ENCODE assay signal across 1 cellular context in genomic region chr17:774320-774584, GRCh38.
TF ChIP-seq lines count a peak whose summit lies in the region.

No MANE protein-coding gene starts in this region.

TF ChIP-seq in SK-N-SH treated with all-trans-retinoic acid at 6 μM for 48 hours, 23 proteins besides CTCF, POLR2A, EP300 and RAD21:
- TF ChIP-seq GLIS3 (CRISPR knock-in tag; IDR thresholded peaks at IDR 0.05) (no peak), OSR1 (CRISPR knock-in tag; IDR thresholded peaks at IDR 0.05) (no peak), ESRRG (CRISPR knock-in tag; IDR thresholded peaks at IDR 0.05) (no peak), ARNTL (CRISPR knock-in tag; IDR thresholded peaks at IDR 0.05; ENCODE audit: borderline replicate concordance, low read depth) (no peak), PPARA (CRISPR knock-in tag; IDR thresholded peaks at IDR 0.05; ENCODE audit: borderline replicate concordance) (no peak), CREB5 (CRISPR knock-in tag; IDR thresholded peaks at IDR 0.05; ENCODE audit: low read depth) (no peak), ZFP3 (CRISPR knock-in tag; IDR thresholded peaks at IDR 0.05) (no peak), ZNF70 (CRISPR knock-in tag; IDR thresholded peaks at IDR 0.05) (no peak), ZC3H10 (CRISPR knock-in tag; IDR thresholded peaks at IDR 0.05) (no peak), ZNF8 (CRISPR knock-in tag; IDR thresholded peaks at IDR 0.05) (no peak)
- TF ChIP-seq, protein P1, sequence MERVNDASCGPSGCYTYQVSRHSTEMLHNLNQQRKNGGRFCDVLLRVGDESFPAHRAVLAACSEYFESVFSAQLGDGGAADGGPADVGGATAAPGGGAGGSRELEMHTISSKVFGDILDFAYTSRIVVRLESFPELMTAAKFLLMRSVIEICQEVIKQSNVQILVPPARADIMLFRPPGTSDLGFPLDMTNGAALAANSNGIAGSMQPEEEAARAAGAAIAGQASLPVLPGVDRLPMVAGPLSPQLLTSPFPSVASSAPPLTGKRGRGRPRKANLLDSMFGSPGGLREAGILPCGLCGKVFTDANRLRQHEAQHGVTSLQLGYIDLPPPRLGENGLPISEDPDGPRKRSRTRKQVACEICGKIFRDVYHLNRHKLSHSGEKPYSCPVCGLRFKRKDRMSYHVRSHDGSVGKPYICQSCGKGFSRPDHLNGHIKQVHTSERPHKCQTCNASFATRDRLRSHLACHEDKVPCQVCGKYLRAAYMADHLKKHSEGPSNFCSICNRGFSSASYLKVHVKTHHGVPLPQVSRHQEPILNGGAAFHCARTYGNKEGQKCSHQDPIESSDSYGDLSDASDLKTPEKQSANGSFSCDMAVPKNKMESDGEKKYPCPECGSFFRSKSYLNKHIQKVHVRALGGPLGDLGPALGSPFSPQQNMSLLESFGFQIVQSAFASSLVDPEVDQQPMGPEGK (CRISPR knock-in tag; IDR thresholded peaks at IDR 0.05; ENCODE audit: borderline replicate concordance), result no peak
